ENCODE assay signal across 7 cellular contexts in the genomic region with DNA sequence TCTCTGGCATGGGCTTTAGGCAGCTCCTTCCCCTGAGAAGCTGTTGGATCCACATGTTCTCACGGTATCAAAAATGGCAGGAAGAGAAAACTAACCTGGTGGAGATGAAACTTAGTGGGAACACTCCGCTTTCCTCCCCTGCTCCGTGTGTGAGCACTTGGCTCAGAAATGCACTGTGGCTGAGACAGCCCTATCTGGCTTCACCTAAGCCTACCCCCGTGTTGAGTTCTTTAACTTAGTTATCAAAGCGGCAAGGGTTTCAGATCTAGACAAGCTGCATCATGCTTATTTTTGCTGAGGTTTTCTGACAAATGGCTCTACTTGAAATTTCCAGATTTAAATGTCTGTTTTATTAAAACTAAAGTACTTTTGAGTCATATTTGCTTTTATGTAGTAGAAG.
DNase-seq lines count a peak whose midpoint lies in the region; ATAC-seq and TF ChIP-seq lines count a peak whose summit lies in the region.
"Not testable (repeated sequence)": the region's sequence is repeated elsewhere in the genome, so short reads cannot be mapped to it uniquely, and the experiment has no call there.

No MANE protein-coding gene starts in this region.

- not testable (repeated sequence) for H3K36me3 ChIP-seq in OCI-LY3 (replicated peaks; ENCODE audit: low read depth, low read length)

- H4K20me1 ChIP-seq in OCI-LY3 (ENCODE audit: insufficient read depth, low read length) = not testable (repeated sequence)

- DNase-seq in CD4-positive, alpha-beta T cell; T-helper 17 cell; activated CD8-positive, alpha-beta T cell treated with anti-CD3 and anti-CD28 coated beads, Interleukin-2, amount 10 ng/mL, durations not matched to agents 7 days and 5 days; effector memory CD8-positive, alpha-beta T cell: not testable (repeated sequence)
- peak; percentile 1 for DNase-seq in activated naive CD8-positive, alpha-beta T cell treated with anti-CD3 and anti-CD28 coated beads, Interleukin-2, amount 50 U/mL, for 24 hours
- DNase-seq in stimulated activated CD4-positive, alpha-beta T cell treated with anti-CD3 and anti-CD28 coated beads, Interleukin-4, amount 100 ng/mL, for 24 hours = peak; percentile 2

- H3K4me3 Mint-ChIP-seq in CD4-positive, alpha-beta T cell; T-helper 17 cell; activated CD8-positive, alpha-beta T cell treated with anti-CD3 and anti-CD28 coated beads, Interleukin-2, amount 10 ng/mL, durations not matched to agents 7 days and 5 days; activated naive CD8-positive, alpha-beta T cell treated with anti-CD3 and anti-CD28 coated beads, Interleukin-2, amount 50 U/mL, for 24 hours; effector memory CD8-positive, alpha-beta T cell: not testable (repeated sequence)

- H3K9me3 Mint-ChIP-seq in CD4-positive, alpha-beta T cell; activated CD8-positive, alpha-beta T cell treated with anti-CD3 and anti-CD28 coated beads, Interleukin-2, amount 10 ng/mL, durations not matched to agents 7 days and 5 days (ENCODE audit: insufficient read depth); activated naive CD8-positive, alpha-beta T cell treated with anti-CD3 and anti-CD28 coated beads, Interleukin-2, amount 50 U/mL, for 24 hours; effector memory CD8-positive, alpha-beta T cell: not testable (repeated sequence)

- not testable (repeated sequence) for H3K9me3 ChIP-seq in CD4-positive, alpha-beta T cell (ENCODE audit: control insufficient read depth, low read length); OCI-LY3 (ENCODE audit: insufficient read depth, low read length); T-helper 17 cell (ENCODE audit: control insufficient read depth, low read length, poor library complexity, severe bottlenecking)

- POLR2A ChIA-PET in CD4-positive, alpha-beta T cell (lab: Charles Lee); activated CD8-positive, alpha-beta T cell treated with anti-CD3 and anti-CD28 coated beads, Interleukin-2, amount 10 ng/mL, durations not matched to agents 7 days and 5 days (lab: Charles Lee): not testable (repeated sequence)

- not testable (repeated sequence) for TF ChIP-seq CTCF in CD4-positive, alpha-beta T cell (IDR thresholded peaks at IDR 0.05); OCI-LY3 (IDR thresholded peaks at IDR 0.05; ENCODE audit: low read depth, low read length)

- intact Hi-C loops in CD4-positive, alpha-beta T cell (cut with DNase I, micrococcal nuclease) = not testable (repeated sequence)

- not testable (repeated sequence) for H3K27me3 Mint-ChIP-seq in CD4-positive, alpha-beta T cell; T-helper 17 cell; activated CD8-positive, alpha-beta T cell treated with anti-CD3 and anti-CD28 coated beads, Interleukin-2, amount 10 ng/mL, durations not matched to agents 7 days and 5 days (ENCODE audit: low read depth); activated naive CD8-positive, alpha-beta T cell treated with anti-CD3 and anti-CD28 coated beads, Interleukin-2, amount 50 U/mL, for 24 hours; effector memory CD8-positive, alpha-beta T cell

- H3K27me3 ChIP-seq in CD4-positive, alpha-beta T cell (ENCODE audit: control insufficient read depth, insufficient read depth, low read length); OCI-LY3 (ENCODE audit: low read depth, low read length): not testable (repeated sequence)

- CTCF ChIA-PET in CD4-positive, alpha-beta T cell (lab: Charles Lee); activated CD8-positive, alpha-beta T cell treated with anti-CD3 and anti-CD28 coated beads, Interleukin-2, amount 10 ng/mL, durations not matched to agents 7 days and 5 days (lab: Charles Lee): not testable (repeated sequence)

- H3K27ac Mint-ChIP-seq in CD4-positive, alpha-beta T cell; T-helper 17 cell; activated CD8-positive, alpha-beta T cell treated with anti-CD3 and anti-CD28 coated beads, Interleukin-2, amount 10 ng/mL, durations not matched to agents 7 days and 5 days; effector memory CD8-positive, alpha-beta T cell: not testable (repeated sequence)
- peak overlapping the region; percentile 56 for H3K27ac Mint-ChIP-seq in activated naive CD8-positive, alpha-beta T cell treated with anti-CD3 and anti-CD28 coated beads, Interleukin-2, amount 50 U/mL, for 24 hours

- H2AFZ ChIP-seq in OCI-LY3 (ENCODE audit: low read depth, low read length) = not testable (repeated sequence)

- peak overlapping the region; percentile 53; the same call in 1 of the 2 replicates for H3K9ac ChIP-seq in OCI-LY3 (ENCODE audit: low read length)

- peak overlapping the region; percentile 58 for H3K4me2 ChIP-seq in OCI-LY3 (ENCODE audit: low read length)

- not testable (repeated sequence) for H3K79me2 ChIP-seq in OCI-LY3 (ENCODE audit: low read length)

- H3K4me1 ChIP-seq in OCI-LY3 (ENCODE audit: low read length) = peaks cover 42% of the 10 kb centered on the region

- peak overlapping the region; percentile 50 for H3K27ac ChIP-seq in CD4-positive, alpha-beta T cell (ENCODE audit: low read depth, low read length)
- H3K27ac ChIP-seq in OCI-LY3 (ENCODE audit: low read length) = peak overlapping the region; percentile 86

- H3K4me1 Mint-ChIP-seq in CD4-positive, alpha-beta T cell (ENCODE audit: low read depth) = peaks cover 15% of the 10 kb centered on the region
- H3K4me1 Mint-ChIP-seq in T-helper 17 cell; effector memory CD8-positive, alpha-beta T cell (ENCODE audit: low read depth in 2 of 2): not testable (repeated sequence)
- peaks cover 26% of the 10 kb centered on the region for H3K4me1 Mint-ChIP-seq in activated CD8-positive, alpha-beta T cell treated with anti-CD3 and anti-CD28 coated beads, Interleukin-2, amount 10 ng/mL, durations not matched to agents 7 days and 5 days (ENCODE audit: low read depth)
- H3K4me1 Mint-ChIP-seq in activated naive CD8-positive, alpha-beta T cell treated with anti-CD3 and anti-CD28 coated beads, Interleukin-2, amount 50 U/mL, for 24 hours = peaks cover 45% of the 10 kb centered on the region

- not testable (repeated sequence) for H3K36me3 Mint-ChIP-seq in CD4-positive, alpha-beta T cell (ENCODE audit: low read depth); T-helper 17 cell (ENCODE audit: low read depth); activated CD8-positive, alpha-beta T cell treated with anti-CD3 and anti-CD28 coated beads, Interleukin-2, amount 10 ng/mL, durations not matched to agents 7 days and 5 days (ENCODE audit: low read depth); effector memory CD8-positive, alpha-beta T cell (ENCODE audit: insufficient read depth)
- H3K36me3 Mint-ChIP-seq in activated naive CD8-positive, alpha-beta T cell treated with anti-CD3 and anti-CD28 coated beads, Interleukin-2, amount 50 U/mL, for 24 hours (ENCODE audit: low read depth) = peaks cover 26% of the 10 kb centered on the region

- ATAC-seq in CD4-positive, alpha-beta T cell (ENCODE audit: poor library complexity) = peak; percentile 51
- ATAC-seq in T-helper 17 cell = peak; percentile 50
- ATAC-seq in activated CD8-positive, alpha-beta T cell treated with anti-CD3 and anti-CD28 coated beads, Interleukin-2, amount 10 ng/mL, durations not matched to agents 7 days and 5 days = peak; percentile 43
- not testable (repeated sequence) for ATAC-seq in activated naive CD8-positive, alpha-beta T cell treated with anti-CD3 and anti-CD28 coated beads, Interleukin-2, amount 50 U/mL, for 24 hours
- ATAC-seq in effector memory CD8-positive, alpha-beta T cell (replicated peaks) = peak; percentile 13

- not testable (repeated sequence) for H3K4me3 ChIP-seq in OCI-LY3 (ENCODE audit: low read length)
